ENCODE assay signal across 1 cellular context in genomic region chr20:36272547-36273220, GRCh38.
TF ChIP-seq lines count a peak whose summit lies in the region.

No MANE protein-coding gene starts in this region.

TF ChIP-seq in HepG2, 621 proteins besides CTCF, POLR2A, EP300 and RAD21:
- TF ChIP-seq ZNF749 (CRISPR knock-in tag; IDR thresholded peaks at IDR 0.05; ENCODE audit: borderline replicate concordance) (0 out of 2 replicates have a peak, but pooled peaks have one; percentile 11), GABPB1 (CRISPR knock-in tag; IDR thresholded peaks at IDR 0.05) (0 out of 2 replicates have a peak, but pooled peaks have one; percentile 5), ATF6 (CRISPR knock-in tag; conservative IDR thresholded peaks at IDR 0.05) (no peak), NONO (IDR thresholded peaks at IDR 0.05) (no peak), NONO (CRISPR knock-in tag; conservative IDR thresholded peaks at IDR 0.05) (peak; percentile 31; the same call in 1 of the 2 replicates)
